Comparison of ENCODE assay signal across 24 cellular contexts in the genomic region with DNA sequence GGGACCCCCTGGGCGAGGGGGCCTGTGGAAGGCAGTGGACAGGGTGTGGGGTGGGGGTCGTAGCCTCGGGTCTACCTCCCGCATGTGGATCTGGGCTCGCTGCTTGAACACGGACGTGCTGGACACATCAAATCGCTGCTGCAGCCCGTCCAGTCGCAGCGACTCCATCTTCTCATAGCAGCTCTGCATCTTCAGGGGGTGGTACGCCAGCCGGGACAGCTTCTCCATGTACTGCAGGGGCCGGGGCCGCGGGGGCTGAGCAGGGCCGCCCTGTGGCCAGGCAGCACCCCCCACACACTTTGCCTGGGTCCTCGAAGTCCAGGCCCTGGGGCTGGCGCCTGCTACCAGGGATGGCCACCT. TPM values are rescaled to one million over a fixed set of nuclear protein-coding genes. Genes with fewer than 3 reads are reported as not detected.
DNase-seq lines count a peak whose midpoint lies in the region; ATAC-seq, FAIRE-seq and TF ChIP-seq lines count a peak whose summit lies in the region.
"Had no signal": no experiment of that assay in that cellular context is flagged by ENCODE, and none has a peak within 500 bp of the region (broad histone marks: within the 10 kb centered on the region; RNA-seq: fewer than 3 reads in every experiment).

No MANE protein-coding gene starts in this region.

- no peaks in the 10 kb centered on the region for H3K9me3 ChIP-seq in heart left ventricle
- no peaks in the 10 kb centered on the region for H3K9me3 ChIP-seq in esophagus squamous epithelium
- H3K9me3 ChIP-seq in skeletal muscle tissue (ENCODE audit: control insufficient read depth in 3 of 3, low read length in 3 of 3) = no peaks in the 10 kb centered on the region
- H3K9me3 ChIP-seq in upper lobe of right lung = no peaks in the 10 kb centered on the region
- H3K9me3 ChIP-seq: Peyer's patch had no signal

- H3K4me3 ChIP-seq in heart left ventricle = no peak overlapping the region
- H3K4me3 ChIP-seq in esophagus squamous epithelium = no peak overlapping the region
- H3K4me3 ChIP-seq in skeletal muscle tissue (ENCODE audit: low read length in 3 of 3) = no peak overlapping the region
- no peak overlapping the region for H3K4me3 ChIP-seq in upper lobe of right lung
- H3K4me3 ChIP-seq: Peyer's patch had no signal

- TF ChIP-seq CTCF in heart left ventricle (IDR thresholded peaks at IDR 0.05) (no peak), esophagus squamous epithelium (IDR thresholded peaks at IDR 0.05) (no peak), upper lobe of right lung (IDR thresholded peaks at IDR 0.05) (no peak)

- 88 to 94% (median 92%) methylated on average over 11 to 19 of the region's 19 CpGs for WGBS in heart left ventricle, 4 donors
- 84 to 85% methylated on average over 5 to 11 of the region's 19 CpGs for WGBS in esophagus squamous epithelium, 2 donors

- H3K9ac ChIP-seq in skeletal muscle tissue (ENCODE audit: low read depth in 1 of 3, low read length in 3 of 3) = no peak overlapping the region

- H3K4me1 ChIP-seq in heart left ventricle (peaks cover 0 to 16% (median 9%) of the 10 kb centered on the region in 12 donors), esophagus squamous epithelium (peaks cover 12 to 42% (median 17%) of the 10 kb centered on the region in 3 donors), skeletal muscle tissue (ENCODE audit: control insufficient read depth in 3 of 3, insufficient read depth in 3 of 3, low read length in 3 of 3) (peaks cover 0 to 3% (median 0%) of the 10 kb centered on the region in 3 donors), upper lobe of right lung (no peaks in the 10 kb centered on the region)

- FAIRE-seq in RCC 7860 (lab: Jason Lieb, UNC) = no peak
- FAIRE-seq: HTR-8/SVneo had no signal

- no peak for TF ChIP-seq POLR2A in heart left ventricle (IDR thresholded peaks at IDR 0.05)
- no peak for TF ChIP-seq POLR2A in esophagus squamous epithelium (IDR thresholded peaks at IDR 0.05)

- H3K36me3 ChIP-seq in heart left ventricle (peaks cover 0 to 80% (median 53%) of the 10 kb centered on the region in 9 donors), esophagus squamous epithelium (peaks cover 59 to 100% (median 71%) of the 10 kb centered on the region in 3 donors), skeletal muscle tissue (ENCODE audit: control insufficient read depth in 3 of 3, insufficient read depth in 3 of 3, low read length in 3 of 3) (peaks cover 1 to 27% (median 11%) of the 10 kb centered on the region in 3 donors), upper lobe of right lung (peaks cover 93% of the 10 kb centered on the region)

- intact Hi-C loops in Right ventricle myocardium inferior (cut with DNase I) (loop anchor here (5.0 kb wide), 1 partner anchor 413 kb away; no protein-coding TSS in a partner anchor), heart left ventricle (cut with DNase I) (loop anchor here in 4 of 10 donors (5.0 to 10.0 kb wide), 4 partner anchors 216 to 416 kb away; partner anchors contain the start of gene TOR2A (in 1 of the 4)), esophagus squamous epithelium (cut with DNase I) (loop anchor here (5.0 to 10.0 kb wide), 2 partner anchors 78 to 216 kb away; no protein-coding TSS in a partner anchor), upper lobe of right lung (cut with DNase I) (no loop called here)

- DNase-seq in Right ventricle myocardium inferior (ENCODE audit: missing footprints) (peak; percentile 66), heart left ventricle (no peak), esophagus squamous epithelium (lab: John Stamatoyannopoulos, UW) (no peak), upper lobe of right lung (peak; percentile 62), RCC 7860 (ENCODE audit: low spot score) (no peak)
- no peak for DNase-seq in activated CD8-positive, alpha-beta memory T cell treated with anti-CD3 and anti-CD28 coated beads, Interleukin-2, amount 50 U/mL, for 48 hours
- DNase-seq: CD4-positive, CD25-positive, alpha-beta regulatory T cell; COR-L47; DMS 273 treated with DMSO at 0.1 percent for 48 hours; DND-41; H9; MM.1S; NCI-H1092; NCI-H146; NCI-H2029 treated with DMSO at 0.1 percent for 48 hours; NCI-H2171; NCI-H446; NCI-H526 treated with DMSO at 0.1 percent for 48 hours; Peyer's patch; SHP77 treated with DMSO at 0.1 percent for 48 hours had no signal

- H3K27me3 ChIP-seq in heart left ventricle = no peaks in the 10 kb centered on the region
- H3K27me3 ChIP-seq in esophagus squamous epithelium = no peaks in the 10 kb centered on the region
- H3K27me3 ChIP-seq in skeletal muscle tissue (ENCODE audit: control insufficient read depth in 3 of 3, insufficient read depth in 3 of 3, low read length in 3 of 3) = no peaks in the 10 kb centered on the region
- H3K27me3 ChIP-seq in upper lobe of right lung = no peaks in the 10 kb centered on the region
- H3K27me3 ChIP-seq: Peyer's patch had no signal

- H3K27ac ChIP-seq in heart left ventricle = peak overlapping the region in 6 of 12 donors; percentile 1 to 61 (median 36)
- H3K27ac ChIP-seq in esophagus squamous epithelium = peak overlapping the region; percentile 26 to 75 (median 56)
- H3K27ac ChIP-seq in skeletal muscle tissue (ENCODE audit: low read depth, low read length) = peak overlapping the region; percentile 56
- no peak overlapping the region for H3K27ac ChIP-seq in upper lobe of right lung
- H3K27ac ChIP-seq: 22Rv1 had no signal

- ATAC-seq in Right ventricle myocardium inferior (no peak), heart left ventricle (no peak), upper lobe of right lung (no peak), GM19035 (IDR thresholded peaks at IDR 0.05; ENCODE audit: unreplicated experiment) (no peak)

RNA-seq across cellular contexts. Expression of gene LRSAM1, which starts 57.6 kb away (rescaled TPM):
- total RNA-seq in Right ventricle myocardium inferior (52.0 TPM), heart left ventricle (10 to 100 TPM; 21.9 to 42.2 (median 31.6) TPM), esophagus squamous epithelium (10 to 100 TPM in 3 of 4 donors, 1 to 10 TPM in 1; 8.0 to 16.2 (median 12.9) TPM), skeletal muscle tissue (10.4 TPM), upper lobe of right lung (18.8 TPM)
- 10 to 100 TPM; 22.2 to 38.0 TPM for polyA plus RNA-seq in heart left ventricle

RNA-seq across cellular contexts. Expression of gene RPL12, which starts 57.7 kb away (rescaled TPM):
- total RNA-seq in Right ventricle myocardium inferior = 775 TPM
- 100 to 1,000 TPM; 408 to 937 (median 547) TPM for total RNA-seq in heart left ventricle
- polyA plus RNA-seq in heart left ventricle = 1,000 to 10,000 TPM; 1,225 to 1,523 TPM
- 1,000 to 10,000 TPM; 1,192 to 3,474 (median 2,165) TPM for total RNA-seq in esophagus squamous epithelium
- total RNA-seq in skeletal muscle tissue = 1,305 TPM
- total RNA-seq in upper lobe of right lung = 1,020 TPM

Comparison
In these comparisons a context has a peak if more than half of its experiments do, and no peak if none do; other contexts are left out.
1. DNase-seq: peak in Right ventricle myocardium inferior (single experiment) and upper lobe of right lung (single experiment); none in heart left ventricle (0 of 5), esophagus squamous epithelium (single experiment), activated CD8-positive, alpha-beta memory T cell treated with anti-CD3 and anti-CD28 coated beads, Interleukin-2, amount 50 U/mL, for 48 hours (single experiment) and RCC 7860 (single experiment).